In genomic region chr12:64392221-64392620, GRCh38 we compare ENCODE assay signal across 8 cellular contexts. TPM values are rescaled to one million over a fixed set of nuclear protein-coding genes. Genes with fewer than 3 reads are reported as not detected.
DNase-seq lines count a peak whose midpoint lies in the region; ATAC-seq and TF ChIP-seq lines count a peak whose summit lies in the region.

No MANE protein-coding gene starts in this region.

- CTCF ChIA-PET in PC-3 (lab: Charles Lee), result no interaction called here

- H3K79me2 ChIP-seq in PC-3 (ENCODE audit: low read length), result no peaks in the 10 kb centered on the region

- intact Hi-C loops in PC-3 (cut with micrococcal nuclease), result loop anchor here (1.0 kb wide), 2 partner anchors 119 to 566 kb away; no protein-coding TSS in a partner anchor

- no peaks in the 10 kb centered on the region for H3K36me3 ChIP-seq in PC-3 (ENCODE audit: low read depth, low read length)

- no peak overlapping the region for H3K4me2 ChIP-seq in PC-3 (ENCODE audit: low read length)

- no peaks in the 10 kb centered on the region for H3K9me3 Mint-ChIP-seq in stimulated activated memory B cell treated with anti-CD40 and anti-IgM and Interleukin-4, amounts not matched to agents 10 μg/mL and 1 μg/mL and 100 μg/mL, for 72 hours

- H3K27me3 ChIP-seq in PC-3 (ENCODE audit: low read length), result no peaks in the 10 kb centered on the region

- peaks cover 36% of the 10 kb centered on the region for H3K27me3 Mint-ChIP-seq in stimulated activated memory B cell treated with anti-CD40 and anti-IgM and Interleukin-4, amounts not matched to agents 10 μg/mL and 1 μg/mL and 100 μg/mL, for 72 hours

- peak; percentile 6 for TF ChIP-seq CTCF in GM20000 (IDR thresholded peaks at IDR 0.05; ENCODE audit: extremely low read depth, missing control alignments)
- TF ChIP-seq CTCF in PC-3 (conservative IDR thresholded peaks at IDR 0.05; ENCODE audit: low read depth, low read length), result peak; percentile 69
- peak; percentile 35 for TF ChIP-seq CTCF in foreskin fibroblast (IDR thresholded peaks at IDR 0.05; ENCODE audit: low read depth, low read length)

- H2AFZ ChIP-seq in PC-3 (ENCODE audit: low read length), result peak overlapping the region; percentile 24; the same call in 1 of the 2 replicates

- H3K9me2 ChIP-seq in PC-3 (replicated peaks; ENCODE audit: low read length), result no peaks in the 10 kb centered on the region

- POLR2A ChIA-PET in PC-3 (lab: Charles Lee; ENCODE audit: unreplicated experiment), result no interaction called here

- ATAC-seq in PC-3, result peak; percentile 63
- ATAC-seq in stimulated activated memory B cell treated with anti-CD40 and anti-IgM and Interleukin-4, amounts not matched to agents 10 μg/mL and 1 μg/mL and 100 μg/mL, for 72 hours, result no peak

- no peak overlapping the region for H3K27ac Mint-ChIP-seq in stimulated activated memory B cell treated with anti-CD40 and anti-IgM and Interleukin-4, amounts not matched to agents 10 μg/mL and 1 μg/mL and 100 μg/mL, for 72 hours

- H3K4me3 ChIP-seq in PC-3 (ENCODE audit: low read length), result no peak overlapping the region
- H3K4me3 ChIP-seq in foreskin fibroblast (ENCODE audit: low read depth in 1 of 2, low read length in 2 of 2), result no peak overlapping the region

- DNase-seq in CD1c-positive myeloid dendritic cell (ENCODE audit: extremely low spot score) (peak; percentile 61), GM20000 (ENCODE audit: low spot score) (peak; percentile 72), PC-3 (peak; percentile 76), foreskin fibroblast (peak; percentile 18 to 71), NCI-H1048 (lab: John Stamatoyannopoulos, UW) (no peak), NCI-H446 treated with DMSO at 0.1 percent for 48 hours (lab: John Stamatoyannopoulos, UW) (no peak), amniotic stem cell (lab: John Stamatoyannopoulos, UW) (no peak)

- no peaks in the 10 kb centered on the region for H4K20me1 ChIP-seq in PC-3 (ENCODE audit: low read length)

- no peaks in the 10 kb centered on the region for H3K9me3 ChIP-seq in PC-3 (ENCODE audit: low read length)

- BruUV-seq in PC-3 (replicated peaks; lab: Mats Ljungman, UMichigan), result no TSS peak

- H3K4me1 Mint-ChIP-seq in stimulated activated memory B cell treated with anti-CD40 and anti-IgM and Interleukin-4, amounts not matched to agents 10 μg/mL and 1 μg/mL and 100 μg/mL, for 72 hours, result no peaks in the 10 kb centered on the region

- H3F3A ChIP-seq in PC-3 (ENCODE audit: low read length, unreplicated experiment), result no peaks in the 10 kb centered on the region

- no peaks in the 10 kb centered on the region for H3K36me3 Mint-ChIP-seq in stimulated activated memory B cell treated with anti-CD40 and anti-IgM and Interleukin-4, amounts not matched to agents 10 μg/mL and 1 μg/mL and 100 μg/mL, for 72 hours

- no peak overlapping the region for H3K4me3 Mint-ChIP-seq in stimulated activated memory B cell treated with anti-CD40 and anti-IgM and Interleukin-4, amounts not matched to agents 10 μg/mL and 1 μg/mL and 100 μg/mL, for 72 hours

- H3K4me1 ChIP-seq in PC-3 (ENCODE audit: insufficient read depth, low read length), result peaks cover 13% of the 10 kb centered on the region

- H3K9ac ChIP-seq in PC-3 (ENCODE audit: low read length), result no peak overlapping the region

- H3K27ac ChIP-seq in PC-3 (ENCODE audit: low read length), result no peak overlapping the region

RNA-seq across cellular contexts. Expression of gene C12orf56, which starts 1.7 kb away (rescaled TPM):
- 5.7 and 8.1 TPM in 2 replicates for total RNA-seq in PC-3 (2014; rRNA removed)

RNA-seq across cellular contexts. Expression of gene XPOT, which starts 12.0 kb away (rescaled TPM):
- total RNA-seq in PC-3 (2014; rRNA removed), result 53.0 and 62.0 TPM in 2 replicates

RNA-seq across cellular contexts. Expression of gene TBK1, which starts 59.7 kb away (rescaled TPM):
- total RNA-seq in PC-3 (2014; rRNA removed), result 23.1 and 23.7 TPM in 2 replicates

Comparison
In these comparisons a context has a peak if more than half of its experiments do, and no peak if none do; other contexts are left out.
1. DNase-seq: peak in CD1c-positive myeloid dendritic cell (single experiment), GM20000 (single experiment), PC-3 (single experiment) and foreskin fibroblast (2 of 2); none in NCI-H1048 (single experiment), NCI-H446 treated with DMSO at 0.1 percent for 48 hours (single experiment) and amniotic stem cell (single experiment).
2. CTCF ChIP-seq: peak in every context shown above with its lines; median percentile 69 in PC-3; 35 in foreskin fibroblast; 6 in GM20000.